ENCODE assay signal across 8 cellular contexts in genomic region chr12:50222275-50222783, GRCh38. TPM values are rescaled to one million over a fixed set of nuclear protein-coding genes. Genes with fewer than 3 reads are reported as not detected.
DNase-seq lines count a peak whose midpoint lies in the region; ATAC-seq, FAIRE-seq and TF ChIP-seq lines count a peak whose summit lies in the region.

No MANE protein-coding gene starts in this region.

- no peak for TF ChIP-seq EP300 in transverse colon (IDR thresholded peaks at IDR 0.05; ENCODE audit: low read depth)

- peak overlapping the region; percentile 80 for H3K4me3 ChIP-seq in endodermal cell (ENCODE audit: low read length)
- peak overlapping the region; percentile 31 to 42 (median 34) for H3K4me3 ChIP-seq in transverse colon

- H3K4me1 ChIP-seq in endodermal cell (ENCODE audit: control insufficient read depth, insufficient read depth, low read length) = peaks cover 9% of the 10 kb centered on the region
- H3K4me1 ChIP-seq in transverse colon = peaks cover 0 to 41% (median 9%) of the 10 kb centered on the region in 4 donors

- FAIRE-seq in TTC549 (lab: Jason Lieb, UNC) = peak; percentile 70

- ATAC-seq in HG03139 (IDR thresholded peaks at IDR 0.05; ENCODE audit: unreplicated experiment) = no peak

- peak; percentile 52 for TF ChIP-seq CTCF in endodermal cell (conservative IDR thresholded peaks at IDR 0.05)
- peak in 3 of 5 experiments; percentile 18 to 34 (median 31) for TF ChIP-seq CTCF in transverse colon (IDR thresholded peaks at IDR 0.05)

- peaks cover 9% of the 10 kb centered on the region for H3K36me3 Mint-ChIP-seq in endodermal cell (ENCODE audit: low read depth)

- H3K36me3 ChIP-seq in endodermal cell (ENCODE audit: control insufficient read depth, insufficient read depth, low read length) (no peaks in the 10 kb centered on the region), transverse colon (no peaks in the 10 kb centered on the region)

- peak; percentile 17 to 30 for DNase-seq in stimulated activated CD4-positive, alpha-beta T cell treated with anti-CD3 and anti-CD28 coated beads, Interleukin-2, amount 100 ng/mL, for 24 hours
- no peak for DNase-seq in stimulated activated CD4-positive, alpha-beta T cell treated with anti-CD3 and anti-CD28 coated beads, Interleukin-2, amount 100 ng/mL, for 48 hours
- peak; percentile 42 for DNase-seq in NCI-H1092 (lab: John Stamatoyannopoulos, UW)
- DNase-seq in endodermal cell = peak; percentile 87
- DNase-seq in medulla oblongata (ENCODE audit: extremely low spot score) = peak; percentile 84
- peak; percentile 52 for DNase-seq in transverse colon

- intact Hi-C loops in transverse colon (cut with DNase I; ENCODE audit: low total_unique reads) = no loop called here

- peaks cover 13% of the 10 kb centered on the region for H3K4me1 Mint-ChIP-seq in endodermal cell

- in situ Hi-C loops in transverse colon (cut with MboI; ENCODE audit: low pct_ligation_motif_present in 1 of 4, low pct_unique_long_range_greater_than_20kb in 1 of 4, low sequenced_read_pairs in 3 of 4) = no loop called here

- no peaks in the 10 kb centered on the region for H3K9me3 Mint-ChIP-seq in endodermal cell

- TF ChIP-seq POLR2A in transverse colon (IDR thresholded peaks at IDR 0.05) = peak; percentile 36

- WGBS in endodermal cell (ENCODE audit: insufficient coverage in 1 of 2, insufficient read length in 1 of 2), 2 experiments = 5 to 7% methylated on average over 3 to 5 of the region's 5 CpGs
- 17 to 29% methylated on average over 3 to 5 of the region's 5 CpGs for WGBS in transverse colon (ENCODE audit: low coverage in 1 of 2), 2 donors

- no peak overlapping the region for H3K4me3 Mint-ChIP-seq in endodermal cell

- no peaks in the 10 kb centered on the region for H3K27me3 ChIP-seq in endodermal cell (ENCODE audit: control insufficient read depth, insufficient read depth, low read length, poor library complexity, severe bottlenecking)
- no peaks in the 10 kb centered on the region for H3K27me3 ChIP-seq in transverse colon

- no peaks in the 10 kb centered on the region for H3K27me3 Mint-ChIP-seq in endodermal cell (ENCODE audit: insufficient read depth)

- peak overlapping the region; percentile 33 for H3K27ac ChIP-seq in endodermal cell (ENCODE audit: low read depth, low read length)
- H3K27ac ChIP-seq in transverse colon = peak overlapping the region; percentile 83 to 91 (median 86)

- peak overlapping the region; percentile 61 for H3K9ac ChIP-seq in endodermal cell (ENCODE audit: extremely low read depth, low read length, poor library complexity, severe bottlenecking)

- H3K9me3 ChIP-seq in endodermal cell (ENCODE audit: control insufficient read depth, low read length) = no peaks in the 10 kb centered on the region
- H3K9me3 ChIP-seq in transverse colon = no peaks in the 10 kb centered on the region

- H3K27ac Mint-ChIP-seq in endodermal cell = no peak overlapping the region

RNA-seq across cellular contexts. Expression of gene CERS5, which starts 55.2 kb away (rescaled TPM):
- total RNA-seq in endodermal cell = 10 to 100 TPM; 59.7 to 65.5 TPM
- polyA plus RNA-seq in endodermal cell (2013, experiment 1 of 2) = 46.4 TPM
- 46.9 TPM for polyA plus RNA-seq in endodermal cell (2013, experiment 2 of 2)
- 10 to 100 TPM; 17.5 to 32.5 (median 21.0) TPM for total RNA-seq in transverse colon

Comparison
In these comparisons a context has a peak if more than half of its experiments do, and no peak if none do; other contexts are left out.
1. DNase-seq: peak in stimulated activated CD4-positive, alpha-beta T cell treated with anti-CD3 and anti-CD28 coated beads, Interleukin-2, amount 100 ng/mL, for 24 hours (2 of 2), NCI-H1092 (single experiment), endodermal cell (single experiment), medulla oblongata (single experiment) and transverse colon (single experiment); none in stimulated activated CD4-positive, alpha-beta T cell treated with anti-CD3 and anti-CD28 coated beads, Interleukin-2, amount 100 ng/mL, for 48 hours (0 of 2).